ENCODE assay signal across 31 cellular contexts in the genomic region with DNA sequence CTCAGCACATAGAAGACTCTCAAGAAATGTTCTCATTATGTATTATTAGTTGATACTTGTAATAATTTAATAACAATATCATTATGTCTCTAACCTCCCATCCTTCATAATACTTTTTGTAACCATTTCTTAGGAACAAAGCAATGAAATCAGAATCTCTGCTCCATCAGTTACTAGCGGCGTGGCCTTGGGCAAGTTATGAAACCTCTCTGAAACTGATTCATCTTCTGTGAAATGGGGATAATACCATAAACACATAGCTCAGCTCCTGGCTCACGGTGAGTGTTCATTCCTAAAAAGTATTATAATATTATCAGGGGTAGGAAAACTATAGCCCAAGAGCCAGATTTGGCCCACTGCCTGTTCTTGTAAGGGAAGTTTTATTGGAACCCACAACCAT. TPM values are rescaled to one million over a fixed set of nuclear protein-coding genes. Genes with fewer than 3 reads are reported as not detected.
"Had no signal": no experiment of that assay in that cellular context is flagged by ENCODE, and none has a peak within 500 bp of the region (broad histone marks: within the 10 kb centered on the region; RNA-seq: fewer than 3 reads in every experiment).

No MANE protein-coding gene starts in this region.

- H3K9me3 ChIP-seq: neutrophil, ovary, psoas muscle, right lobe of liver, sigmoid colon, stomach, tibial artery, transverse colon, upper lobe of left lung, vagina had no signal

- H3K9ac ChIP-seq: parathyroid adenoma had no signal

- H3K27me3 ChIP-seq: neutrophil, ovary, right lobe of liver, sigmoid colon, stomach, tibial artery, transverse colon, upper lobe of left lung, vagina had no signal

- H3K36me3 ChIP-seq: neutrophil, ovary, right lobe of liver, sigmoid colon, spleen, stomach, tibial artery, transverse colon, upper lobe of left lung, vagina had no signal

- ATAC-seq: naive thymus-derived CD8-positive, alpha-beta T cell; psoas muscle; right cardiac atrium; right lobe of liver; stimulated activated memory B cell treated with anti-CD40 and anti-IgM and Interleukin-4, amounts not matched to agents 10 μg/mL and 1 μg/mL and 100 μg/mL, for 72 hours; stimulated activated naive CD8-positive, alpha-beta T cell treated with anti-CD3 and anti-CD28 coated beads, Interleukin-15, Interleukin-2, amounts not matched to agents 100 U/mL and 50 U/mL, for 24 hours had no signal

- H3K4me2 ChIP-seq: smooth muscle cell had no signal

- H2AFZ ChIP-seq: parathyroid adenoma had no signal

- H3K4me3 ChIP-seq: ovary, psoas muscle, right lobe of liver, sigmoid colon, skin epidermis, smooth muscle cell, spleen, stomach, tibial artery, transverse colon, upper lobe of left lung, vagina had no signal

- H3K4me3 Mint-ChIP-seq: naive B cell; naive thymus-derived CD8-positive, alpha-beta T cell; nephron progenitor cell; neural crest cell; stimulated activated memory B cell treated with anti-CD40 and anti-IgM and Interleukin-4, amounts not matched to agents 10 μg/mL and 1 μg/mL and 100 μg/mL, for 72 hours had no signal

- H3K4me1 ChIP-seq: parathyroid adenoma, psoas muscle, right lobe of liver, sigmoid colon, spleen, stomach, transverse colon, upper lobe of left lung, vagina had no signal

- H3K79me2 ChIP-seq: parathyroid adenoma had no signal

- H3K27ac Mint-ChIP-seq: naive B cell; naive thymus-derived CD8-positive, alpha-beta T cell; nephron progenitor cell; progenitor cell of endocrine pancreas; stimulated activated memory B cell treated with anti-CD40 and anti-IgM and Interleukin-4, amounts not matched to agents 10 μg/mL and 1 μg/mL and 100 μg/mL, for 72 hours had no signal

- H3K4me1 Mint-ChIP-seq: naive B cell; naive thymus-derived CD8-positive, alpha-beta T cell; neural crest cell; stimulated activated memory B cell treated with anti-CD40 and anti-IgM and Interleukin-4, amounts not matched to agents 10 μg/mL and 1 μg/mL and 100 μg/mL, for 72 hours had no signal

- H3K36me3 Mint-ChIP-seq: naive B cell; naive thymus-derived CD8-positive, alpha-beta T cell; stimulated activated memory B cell treated with anti-CD40 and anti-IgM and Interleukin-4, amounts not matched to agents 10 μg/mL and 1 μg/mL and 100 μg/mL, for 72 hours had no signal

- DNase-seq: naive B cell; naive thymus-derived CD8-positive, alpha-beta T cell; nephron progenitor cell; nucleus accumbens; ovary; posterior cingulate gyrus; psoas muscle; right cardiac atrium; right lobe of liver; sigmoid colon; spleen; stimulated activated CD4-positive, alpha-beta T cell treated with anti-CD3 and anti-CD28 coated beads, Interleukin-12 subunit alpha, Interleukin-12 subunit beta, amount 100 ng/mL, for 4 hours; stimulated activated CD4-positive, alpha-beta T cell treated with anti-CD3 and anti-CD28 coated beads, Interleukin-1b, Interleukin-23, amount 100 ng/mL, for 48 hours; stimulated activated CD4-positive, alpha-beta T cell treated with anti-CD3 and anti-CD28 coated beads, Interleukin-4, amount 100 ng/mL, for 1 hour; stimulated activated CD4-positive, alpha-beta T cell treated with anti-CD3 and anti-CD28 coated beads, Interleukin-4, amount 100 ng/mL, for 4 hours; stimulated activated CD8-positive, alpha-beta memory T cell treated with anti-CD3 and anti-CD28 coated beads, Interleukin-4, amount 100 ng/mL, for 48 hours; stimulated activated naive CD4-positive, alpha-beta T cell; stimulated activated naive CD8-positive, alpha-beta T cell treated with anti-CD3 and anti-CD28 coated beads, Interleukin-15, Interleukin-2, amounts not matched to agents 100 U/mL and 50 U/mL, for 24 hours; stomach; tibial artery; transverse colon; upper lobe of left lung had no signal

- H3K27ac ChIP-seq: neutrophil, ovary, parathyroid adenoma, psoas muscle, right lobe of liver, sigmoid colon, skin epidermis, spleen, stomach, transverse colon, upper lobe of left lung, vagina had no signal

- H3K9me3 Mint-ChIP-seq: neural crest cell; stimulated activated memory B cell treated with anti-CD40 and anti-IgM and Interleukin-4, amounts not matched to agents 10 μg/mL and 1 μg/mL and 100 μg/mL, for 72 hours had no signal

RNA-seq across cellular contexts. Expression of a gene that starts 11.4 kb away (rescaled TPM):
- total RNA-seq: progenitor cell of endocrine pancreas, renal cortical epithelial cell had no signal
